15 cellular contexts compared by ENCODE assay signal in the genomic region with DNA sequence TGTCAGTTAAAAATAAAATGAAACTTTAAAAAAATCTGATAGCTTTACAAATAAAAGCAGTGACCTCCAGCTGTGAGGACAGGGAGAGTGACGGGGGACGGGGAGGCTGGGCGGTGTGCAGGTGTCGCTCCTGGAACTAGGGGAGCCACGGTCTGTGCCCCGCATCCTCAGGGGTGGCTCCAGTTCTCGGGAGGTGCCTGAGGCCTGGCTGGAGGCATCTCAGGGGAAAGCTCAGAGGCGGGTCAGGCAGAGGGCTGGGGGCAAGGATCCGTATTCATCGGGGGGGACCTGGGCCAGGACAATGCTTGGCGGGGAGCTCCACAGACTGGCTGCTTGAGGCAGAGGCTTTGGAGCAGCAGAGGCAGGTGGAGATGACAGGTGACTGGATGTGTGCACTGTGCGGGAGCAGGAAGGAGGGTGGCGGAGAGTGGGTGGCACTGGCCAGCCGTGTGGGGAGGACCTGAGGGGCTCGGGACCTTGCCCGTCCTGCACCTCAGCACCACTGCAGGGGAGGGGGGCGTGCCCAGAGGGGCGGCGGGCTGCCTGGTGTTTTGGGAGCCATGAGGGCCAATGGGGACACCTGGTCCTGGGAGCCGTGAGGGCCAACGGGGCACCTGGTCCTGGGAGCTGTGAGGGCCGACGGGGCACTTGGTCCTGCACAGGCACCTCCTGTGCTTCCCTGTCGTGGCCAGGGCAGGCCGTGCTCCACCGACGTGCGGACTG. TPM values are rescaled to one million over a fixed set of nuclear protein-coding genes. Genes with fewer than 3 reads are reported as not detected.
DNase-seq lines count a peak whose midpoint lies in the region; ATAC-seq and TF ChIP-seq lines count a peak whose summit lies in the region.
"Had no signal": no experiment of that assay in that cellular context is flagged by ENCODE, and none has a peak within 500 bp of the region (broad histone marks: within the 10 kb centered on the region; RNA-seq: fewer than 3 reads in every experiment).

No MANE protein-coding gene starts in this region.

- peak overlapping the region; percentile 60 for H3K9ac ChIP-seq in neuronal stem cell (ENCODE audit: low read depth, low read length, poor library complexity)

- BruUV-seq in MCF 10A (replicated peaks; lab: Mats Ljungman, UMichigan): no TSS peak

- no peak overlapping the region for H3K4me3 Mint-ChIP-seq in MCF 10A (ENCODE audit: unreplicated experiment)
- peak overlapping the region; percentile 32 for H3K4me3 Mint-ChIP-seq in endothelial cell (ENCODE audit: unreplicated experiment)
- H3K4me3 Mint-ChIP-seq: activated naive CD8-positive, alpha-beta T cell treated with anti-CD3 and anti-CD28 coated beads, Interleukin-2, amount 50 U/mL, for 24 hours; CD4-positive, alpha-beta T cell had no signal

- H2AFZ ChIP-seq in neuronal stem cell (ENCODE audit: low read length): no peak overlapping the region

- intact Hi-C loops in breast epithelium (cut with DNase I; ENCODE audit: low total_unique reads) (no loop called here), MCF 10A (cut with micrococcal nuclease) (no loop called here)

- no peak overlapping the region for H4K91ac ChIP-seq in neuronal stem cell (ENCODE audit: low read depth, low read length, poor library complexity)

- H3K36me3 Mint-ChIP-seq in MCF 10A (ENCODE audit: insufficient read depth, unreplicated experiment): peaks cover 36% of the 10 kb centered on the region
- H3K36me3 Mint-ChIP-seq in endothelial cell (ENCODE audit: low read depth, unreplicated experiment): peaks cover 7% of the 10 kb centered on the region

- H3K9me3 Mint-ChIP-seq in MCF 10A (ENCODE audit: unreplicated experiment) (no peaks in the 10 kb centered on the region), endothelial cell (ENCODE audit: unreplicated experiment) (no peaks in the 10 kb centered on the region)
- H3K9me3 Mint-ChIP-seq: activated naive CD8-positive, alpha-beta T cell treated with anti-CD3 and anti-CD28 coated beads, Interleukin-2, amount 50 U/mL, for 24 hours; CD4-positive, alpha-beta T cell had no signal

- POLR2A ChIA-PET in MCF 10A (lab: Yijun Ruan, JAX): no interaction called here

- H3K27me3 ChIP-seq in breast epithelium (no peaks in the 10 kb centered on the region), neuronal stem cell (ENCODE audit: control insufficient read depth in 3 of 3, insufficient read depth in 3 of 3, low read depth in 1 of 3, low read length in 3 of 3) (peaks cover 0 to under 1% (median 0%) of the 10 kb centered on the region in 3 experiments), upper lobe of left lung (no peaks in the 10 kb centered on the region)
- H3K27me3 ChIP-seq: SJSA1 had no signal

- H3K14ac ChIP-seq in neuronal stem cell (ENCODE audit: low read length): peak overlapping the region; percentile 71

- H2BK120ac ChIP-seq in neuronal stem cell (ENCODE audit: low read depth, low read length): no peak overlapping the region

- TF ChIP-seq POLR2A in breast epithelium (IDR thresholded peaks at IDR 0.05): no peak
- no peak for TF ChIP-seq POLR2A in upper lobe of left lung (IDR thresholded peaks at IDR 0.05)

- no peak overlapping the region for H2BK12ac ChIP-seq in neuronal stem cell (ENCODE audit: low read length)

- H3K4me3 ChIP-seq in breast epithelium (no peak overlapping the region), neuronal stem cell (ENCODE audit: low read length in 2 of 2) (no peak overlapping the region), upper lobe of left lung (no peak overlapping the region)
- H3K4me3 ChIP-seq: SJSA1 had no signal

- peak overlapping the region; percentile 57 for H2AK5ac ChIP-seq in neuronal stem cell (ENCODE audit: low read depth, low read length)

- TF ChIP-seq CTCF in breast epithelium (IDR thresholded peaks at IDR 0.05) (no peak), MCF 10A (IDR thresholded peaks at IDR 0.05; ENCODE audit: unreplicated experiment) (no peak), endothelial cell (IDR thresholded peaks at IDR 0.05; ENCODE audit: unreplicated experiment) (no peak), upper lobe of left lung (IDR thresholded peaks at IDR 0.05) (no peak)

- TF ChIP-seq EP300 in upper lobe of left lung (IDR thresholded peaks at IDR 0.05): no peak

- H3K27me3 Mint-ChIP-seq in MCF 10A (ENCODE audit: insufficient read depth, unreplicated experiment): no peaks in the 10 kb centered on the region
- peaks cover 16% of the 10 kb centered on the region for H3K27me3 Mint-ChIP-seq in endothelial cell (ENCODE audit: unreplicated experiment)
- H3K27me3 Mint-ChIP-seq: activated naive CD8-positive, alpha-beta T cell treated with anti-CD3 and anti-CD28 coated beads, Interleukin-2, amount 50 U/mL, for 24 hours; CD4-positive, alpha-beta T cell had no signal

- H2BK15ac ChIP-seq in neuronal stem cell (ENCODE audit: low read length): peak overlapping the region; percentile 21

- H3K18ac ChIP-seq in neuronal stem cell (ENCODE audit: low read length): peak overlapping the region; percentile 80

- no CpG with 5 or more reads among the region's 28 CpGs for WGBS in neuronal stem cell (ENCODE audit: extremely low coverage in 2 of 2, insufficient read length in 2 of 2, insufficient replicate concordance in 1 of 2), 2 donors
- WGBS in upper lobe of left lung, 2 donors: 89 to 91% methylated on average over 13 to 24 of the region's 28 CpGs

- no peak overlapping the region for H3K23ac ChIP-seq in neuronal stem cell (ENCODE audit: low read depth, low read length, poor library complexity)

- H3K79me1 ChIP-seq in neuronal stem cell (ENCODE audit: low read depth, low read length): peaks cover 2% of the 10 kb centered on the region

- H3K27ac ChIP-seq in breast epithelium (peak overlapping the region; percentile 94 to 97), neuronal stem cell (replicated peaks; ENCODE audit: low read length) (no peak overlapping the region), upper lobe of left lung (peak overlapping the region; percentile 82 to 93 (median 90))
- H3K27ac ChIP-seq: SJSA1 had no signal

- H3K9me3 ChIP-seq in breast epithelium (no peaks in the 10 kb centered on the region), neuronal stem cell (replicated peaks in 1 of 2; ENCODE audit: control insufficient read depth in 2 of 2, insufficient read depth in 1 of 2, low read depth in 1 of 2, low read length in 2 of 2) (peaks cover 0 to 2% of the 10 kb centered on the region in 2 donors), upper lobe of left lung (no peaks in the 10 kb centered on the region)
- H3K9me3 ChIP-seq: SJSA1 had no signal

- H3K4me1 Mint-ChIP-seq in MCF 10A (ENCODE audit: insufficient read depth, unreplicated experiment) (peaks cover 13% of the 10 kb centered on the region), endothelial cell (ENCODE audit: unreplicated experiment) (peaks cover 12% of the 10 kb centered on the region)

- H3K4me2 ChIP-seq in neuronal stem cell (ENCODE audit: insufficient read depth, low read length, poor library complexity, severe bottlenecking): no peak overlapping the region

- peak overlapping the region; percentile 10 for H3K4ac ChIP-seq in neuronal stem cell (ENCODE audit: low read length)

- H2BK5ac ChIP-seq in neuronal stem cell (ENCODE audit: low read length): peak overlapping the region; percentile 82

- H3K36me3 ChIP-seq in breast epithelium (no peaks in the 10 kb centered on the region), neuronal stem cell (replicated peaks in 1 of 2; ENCODE audit: control insufficient read depth in 2 of 2, insufficient read depth in 2 of 2, low read length in 2 of 2) (peaks cover under 1 to 21% of the 10 kb centered on the region in 2 donors), upper lobe of left lung (peaks cover 9 to 22% (median 17%) of the 10 kb centered on the region in 4 donors)
- H3K36me3 ChIP-seq: SJSA1 had no signal

- DNase-seq in breast epithelium (ENCODE audit: low spot score in 2 of 2) (no peak), MCF 10A (ENCODE audit: unreplicated experiment) (no peak), endothelial cell (ENCODE audit: low spot score) (no peak), neuronal stem cell (ENCODE audit: low spot score) (no peak), upper lobe of left lung (peak in 1 of 2 donors; percentile 76), mesenteric fat pad (ENCODE audit: low spot score) (no peak), DMS53 (lab: John Stamatoyannopoulos, UW) (no peak), SKM-1 treated with dmso at 0.1 percent for 144 hours (lab: John Stamatoyannopoulos, UW; ENCODE audit: unreplicated experiment) (no peak)
- DNase-seq: 8988T; activated CD4-positive, alpha-beta T cell treated with anti-CD3 and anti-CD28 coated beads, Interleukin-2, amount 50 U/mL, for 1 hour; activated naive CD8-positive, alpha-beta T cell treated with anti-CD3 and anti-CD28 coated beads, Interleukin-2, amount 50 U/mL, for 24 hours; activated T-cell treated with anti-CD3 and anti-CD28 coated beads, Interleukin-2, amount 50 U/mL, for 1 hour; CD4-positive, alpha-beta T cell; MV-4-11 had no signal

- H3K4me1 ChIP-seq in breast epithelium (peaks cover 2 to 43% of the 10 kb centered on the region in 2 donors), neuronal stem cell (ENCODE audit: control insufficient read depth in 2 of 2, insufficient read depth in 1 of 2, low read depth in 1 of 2, low read length in 2 of 2) (peaks cover 6 to 25% of the 10 kb centered on the region in 2 donors), upper lobe of left lung (peaks cover 62 to 88% (median 77%) of the 10 kb centered on the region in 4 donors)
- H3K4me1 ChIP-seq: SJSA1 had no signal

- H3K27ac Mint-ChIP-seq in MCF 10A (ENCODE audit: low read depth, unreplicated experiment): no peak overlapping the region
- H3K27ac Mint-ChIP-seq in endothelial cell (ENCODE audit: unreplicated experiment): no peak overlapping the region
- H3K27ac Mint-ChIP-seq: activated naive CD8-positive, alpha-beta T cell treated with anti-CD3 and anti-CD28 coated beads, Interleukin-2, amount 50 U/mL, for 24 hours; CD4-positive, alpha-beta T cell had no signal

- H4K8ac ChIP-seq in neuronal stem cell (ENCODE audit: low read depth, low read length): no peak overlapping the region

- CTCF ChIA-PET in MCF 10A (lab: Yijun Ruan, JAX): interaction anchor here (0.5 to 0.8 kb wide), 3 partner anchors 36 to 211 kb away, joined by 3 read pairs; no protein-coding TSS in a partner anchor

- ATAC-seq in upper lobe of left lung (ENCODE audit: low FRiP score in 2 of 2): no peak
- ATAC-seq: activated naive CD8-positive, alpha-beta T cell treated with anti-CD3 and anti-CD28 coated beads, Interleukin-2, amount 50 U/mL, for 24 hours had no signal

RNA-seq across cellular contexts. Expression of a gene that starts 13.2 kb away (rescaled TPM):
- total RNA-seq in breast epithelium: 10 to 100 TPM; 10.7 to 15.5 (median 13.4) TPM
- total RNA-seq in MCF 10A (2022): 10.0 and 13.0 TPM in 2 replicates
- 7.6 TPM for total RNA-seq in endothelial cell (ENCODE audit: unreplicated experiment)
- polyA plus RNA-seq in neuronal stem cell (2013, experiment 1 of 2): 2.1 TPM
- 2.0 TPM for polyA plus RNA-seq in neuronal stem cell (2013, experiment 2 of 2)
- total RNA-seq in upper lobe of left lung: 10 to 100 TPM; 20.2 to 54.4 (median 32.9) TPM
- 30.4 TPM for total RNA-seq in mesenteric fat pad
